Comparison of ENCODE assay signal across 21 cellular contexts in the genomic region with DNA sequence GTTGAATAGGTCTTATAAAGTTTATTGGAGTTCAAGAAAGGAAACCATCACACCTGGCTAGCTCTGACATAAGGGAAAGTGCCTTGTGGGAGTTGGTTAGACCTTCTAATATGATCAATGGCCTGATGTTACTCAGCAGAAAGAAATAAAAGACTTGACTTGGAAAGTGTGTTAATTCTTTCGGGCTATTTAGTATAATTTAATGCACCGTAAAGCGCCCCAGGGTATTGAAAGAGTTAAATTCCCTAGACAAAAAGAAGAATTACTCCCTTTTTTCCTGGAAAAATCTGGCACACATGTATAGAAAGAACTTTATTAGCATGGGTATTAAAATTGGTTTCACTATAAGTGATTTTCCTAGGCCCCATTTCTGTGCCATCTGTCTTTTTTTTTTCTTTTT.
"Had no signal": no experiment of that assay in that cellular context is flagged by ENCODE, and none has a peak within 500 bp of the region (broad histone marks: within the 10 kb centered on the region; RNA-seq: fewer than 3 reads in every experiment).

No MANE protein-coding gene starts in this region.

- DNase-seq: activated CD4-positive, alpha-beta T cell treated with anti-CD3 and anti-CD28 coated beads for 4 hours; activated CD8-positive, alpha-beta memory T cell treated with anti-CD3 and anti-CD28 coated beads, Interleukin-2, amount 50 U/mL, for 4 hours; activated CD8-positive, alpha-beta T cell treated with anti-CD3 and anti-CD28 coated beads for 36 hours; activated gamma-delta T cell treated with Interleukin-2 at 50 U/mL for 16 hours; activated naive CD4-positive, alpha-beta T cell treated with anti-CD3 and anti-CD28 coated beads, Interleukin-2, amount 10 ng/mL, durations not matched to agents 7 days and 5 days; activated naive CD8-positive, alpha-beta T cell treated with anti-CD3 and anti-CD28 coated beads, Interleukin-2, amount 10 ng/mL, durations not matched to agents 7 days and 5 days; activated T-cell treated with anti-CD3 and anti-CD28 coated beads, Interleukin-2, amount 50 U/mL, for 72 hours; adrenal gland; anterior cingulate cortex; cerebellar nuclear complex; MG63; MV-4-11; NCI-H1092 treated with DMSO at 0.1 percent for 48 hours; NCI-H1436 treated with DMSO at 0.1 percent for 48 hours; NCI-H187 treated with DMSO at 0.1 percent for 48 hours; NCI-H2081 treated with DMSO at 0.1 percent for 48 hours; NK-92 treated with Interleukin-12 subunit alpha and Interleukin-12 subunit beta, amount 100 ng/mL, for 24 hours; OCI-M1; Peyer's patch; SHP77 had no signal

- H3K9me3 ChIP-seq: adrenal gland, MG63, Peyer's patch had no signal

- H3K4me1 ChIP-seq: Peyer's patch had no signal

- H3K4me3 ChIP-seq: adrenal gland, MG63, Peyer's patch had no signal

- H3K9ac ChIP-seq: KMS-11 had no signal

- H3K27ac ChIP-seq: adrenal gland, KMS-11, Peyer's patch had no signal

- H3K4me2 ChIP-seq: KMS-11 had no signal

- H3K36me3 ChIP-seq: adrenal gland, MG63, Peyer's patch had no signal

- H3K27me3 ChIP-seq: adrenal gland, MG63, Peyer's patch had no signal
